ENCODE assay signal across 8 cellular contexts in the genomic region with DNA sequence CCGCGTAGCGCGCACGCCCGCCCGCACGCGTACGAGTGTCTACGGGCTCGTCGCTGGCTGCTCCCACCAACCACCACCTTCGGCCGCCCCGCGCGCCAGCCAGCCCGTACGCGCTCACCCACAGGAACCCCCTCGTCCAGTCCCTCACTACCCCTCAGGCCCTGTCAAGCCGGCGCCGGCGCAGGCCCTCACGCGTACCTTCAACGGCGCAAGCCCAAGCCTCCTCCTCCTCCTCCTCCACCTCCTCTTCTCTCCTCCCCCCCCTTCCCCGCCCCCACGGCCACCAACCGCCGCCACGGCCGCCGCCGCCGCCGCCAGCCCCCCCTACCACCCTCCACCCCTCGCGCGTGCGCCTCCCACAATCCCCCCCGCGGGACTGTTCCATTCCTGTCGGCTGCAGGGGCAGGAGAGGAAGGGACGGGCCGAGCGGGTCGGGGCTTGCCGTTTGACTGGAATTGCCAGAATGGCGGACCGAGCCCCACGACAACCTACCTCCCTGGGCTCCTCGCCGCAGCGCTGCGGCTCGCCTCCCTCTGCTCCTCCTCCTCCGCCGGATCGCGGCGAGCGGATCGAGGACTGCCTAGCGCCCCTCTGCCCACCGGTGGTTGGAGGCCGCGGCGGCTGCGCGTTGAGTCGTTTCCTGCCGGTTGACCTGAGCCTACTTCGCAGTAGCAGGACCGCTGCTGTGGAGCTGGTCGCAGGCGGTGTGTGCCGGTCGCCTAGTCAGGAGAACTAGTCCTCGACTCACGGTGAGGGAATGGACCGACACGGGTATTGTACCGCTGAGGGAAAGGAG.
DNase-seq lines count a peak whose midpoint lies in the region; ATAC-seq lines count a peak whose summit lies in the region.

TSS of gene ASH1L (minus strand) at position 223 of the 796 bp plus-strand sequence. CDS start 41,284 bp downstream, outside the sequence.

- H3K4me3 Mint-ChIP-seq in central memory CD8-positive, alpha-beta T cell, result peak within 1 kb of the TSS; percentile 95

- peaks cover 26% of the 10 kb centered on the region for H3K4me1 Mint-ChIP-seq in central memory CD8-positive, alpha-beta T cell

- H3K9me3 Mint-ChIP-seq in central memory CD8-positive, alpha-beta T cell, result no peaks in the 10 kb centered on the region

- peak within 1 kb of the TSS; percentile 98 for H3K27ac Mint-ChIP-seq in central memory CD8-positive, alpha-beta T cell (ENCODE audit: low read depth)

- peak; percentile 81 for ATAC-seq in GM19035 (IDR thresholded peaks at IDR 0.05; ENCODE audit: unreplicated experiment)
- peak; percentile 64 for ATAC-seq in HG03342 (IDR thresholded peaks at IDR 0.05; ENCODE audit: unreplicated experiment)
- peak; percentile 82 to 84 for ATAC-seq in activated CD4-positive, CD25-positive, alpha-beta regulatory T cell treated with anti-CD3 and anti-CD28 coated beads, Interleukin-2, amount 50 U/mL, for 24 hours
- peak; percentile 75 for ATAC-seq in central memory CD8-positive, alpha-beta T cell (replicated peaks; ENCODE audit: extremely low read depth, poor library complexity, severe bottlenecking)

- peaks cover 36% of the 10 kb centered on the region for H3K36me3 Mint-ChIP-seq in central memory CD8-positive, alpha-beta T cell (ENCODE audit: insufficient read depth)

- H3K27me3 Mint-ChIP-seq in central memory CD8-positive, alpha-beta T cell, result no peaks in the 10 kb centered on the region

- DNase-seq in AG08396 (ENCODE audit: low spot score) (peak; percentile 97), NCI-H446 treated with DMSO at 0.1 percent for 48 hours (lab: John Stamatoyannopoulos, UW) (peak; percentile 85), islet precursor cell (peak; percentile 97)
- peak; percentile 84 to 88 for DNase-seq in central memory CD8-positive, alpha-beta T cell (ENCODE audit: low spot score in 2 of 2)
- DNase-seq in stimulated activated CD4-positive, alpha-beta T cell treated with anti-CD3 and anti-CD28 coated beads, Interleukin-12 subunit alpha, Interleukin-12 subunit beta, amount 100 ng/mL, for 4 hours, result peak; percentile 92

Comparison
In these comparisons a context has a peak if more than half of its experiments do, and no peak if none do; other contexts are left out.
1. Peak in every context shown above with its lines: DNase-seq and ATAC-seq.